ENCODE assay signal across 8 cellular contexts in the genomic region with DNA sequence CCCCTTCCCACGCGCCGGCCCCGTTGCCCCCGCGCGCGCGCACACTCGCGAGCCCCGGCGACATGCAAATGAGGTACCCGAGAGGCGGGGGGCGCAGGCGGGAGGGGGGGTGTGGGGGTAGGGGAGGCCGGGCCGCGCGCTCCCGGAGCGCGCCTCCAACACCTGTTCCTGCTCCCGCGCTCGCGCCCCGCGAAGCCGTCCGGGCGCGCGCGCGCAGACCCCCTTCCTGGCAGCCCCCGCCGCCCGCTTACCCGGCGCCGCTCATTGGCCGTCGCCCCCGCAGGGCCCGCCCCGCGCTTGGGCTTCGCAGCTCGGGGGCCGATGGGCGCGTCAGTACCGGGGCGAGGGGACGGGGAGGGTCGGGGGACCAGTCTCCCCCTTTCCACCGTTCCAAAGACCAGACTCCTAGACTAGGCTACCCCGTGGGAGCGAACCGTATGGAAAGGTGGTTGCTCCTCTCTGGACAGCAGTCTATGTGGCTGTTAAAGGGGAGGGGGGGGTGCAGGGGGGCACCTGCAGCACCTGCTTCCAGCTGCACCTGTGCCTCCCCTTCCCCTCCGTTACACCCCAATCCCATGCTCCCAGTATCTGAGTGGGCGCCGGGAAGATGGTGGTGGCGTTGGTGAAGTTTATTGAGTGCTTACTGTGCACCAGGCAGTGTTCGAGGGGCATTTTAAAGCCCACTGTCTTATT. TPM values are rescaled to one million over a fixed set of nuclear protein-coding genes. Genes with fewer than 3 reads are reported as not detected.
DNase-seq lines count a peak whose midpoint lies in the region; ATAC-seq and TF ChIP-seq lines count a peak whose summit lies in the region.

No MANE protein-coding gene starts in this region.

- peaks cover 12% of the 10 kb centered on the region for H3K79me2 ChIP-seq in OCI-LY3 (ENCODE audit: low read length)

- H3K36me3 ChIP-seq in CD4-positive, alpha-beta memory T cell (ENCODE audit: insufficient read depth, low read length), result peaks cover 5% of the 10 kb centered on the region
- H3K36me3 ChIP-seq in OCI-LY3 (replicated peaks; ENCODE audit: low read depth, low read length), result peaks cover 8% of the 10 kb centered on the region
- H3K36me3 ChIP-seq in breast epithelium, result no peaks in the 10 kb centered on the region
- H3K36me3 ChIP-seq in liver (ENCODE audit: control insufficient read depth in 4 of 4, insufficient read depth in 3 of 4, low read depth in 1 of 4, low read length in 3 of 4), result peaks cover 0 to 9% (median 4%) of the 10 kb centered on the region in 4 donors

- ATAC-seq in HG03565 (IDR thresholded peaks at IDR 0.05; ENCODE audit: unreplicated experiment), result peak; percentile 0
- ATAC-seq in stimulated activated effector memory CD8-positive, alpha-beta T cell treated with anti-CD3 and anti-CD28 coated beads, Interleukin-12 subunit alpha, Interleukin-12 subunit beta, amount 100 ng/mL, for 72 hours, result peak; percentile 0
- no peak for ATAC-seq in HG02884 (IDR thresholded peaks at IDR 0.05; ENCODE audit: unreplicated experiment)

- intact Hi-C loops in CD4-positive, alpha-beta memory T cell (cut with micrococcal nuclease), result no loop called here
- intact Hi-C loops in breast epithelium (cut with DNase I; ENCODE audit: low total_unique reads), result no loop called here

- no peak for DNase-seq in CD4-positive, alpha-beta memory T cell
- DNase-seq in breast epithelium (ENCODE audit: low spot score in 2 of 2), result peak in 1 of 2 donors; percentile 55
- peak in 1 of 2 donors; percentile 48 for DNase-seq in stimulated activated effector memory CD8-positive, alpha-beta T cell treated with anti-CD3 and anti-CD28 coated beads, Interleukin-12 subunit alpha, Interleukin-12 subunit beta, amount 100 ng/mL, for 72 hours (ENCODE audit: low spot score in 2 of 2)

- no peaks in the 10 kb centered on the region for H3K9me3 Mint-ChIP-seq in CD4-positive, alpha-beta memory T cell
- no peaks in the 10 kb centered on the region for H3K9me3 Mint-ChIP-seq in stimulated activated effector memory CD8-positive, alpha-beta T cell treated with anti-CD3 and anti-CD28 coated beads, Interleukin-12 subunit alpha, Interleukin-12 subunit beta, amount 100 ng/mL, for 72 hours

- no peaks in the 10 kb centered on the region for H3K9me3 ChIP-seq in CD4-positive, alpha-beta memory T cell (ENCODE audit: control insufficient read depth in 1 of 2, low read length in 2 of 2)
- H3K9me3 ChIP-seq in OCI-LY3 (ENCODE audit: insufficient read depth, low read length) (no peaks in the 10 kb centered on the region), breast epithelium (no peaks in the 10 kb centered on the region), liver (ENCODE audit: control insufficient read depth in 4 of 4, low read length in 3 of 4) (no peaks in the 10 kb centered on the region)

- peak overlapping the region; percentile 24; the same call in 1 of the 2 replicates for H2AFZ ChIP-seq in OCI-LY3 (ENCODE audit: low read depth, low read length)

- WGBS in liver, result 4% methylated on average over 67 of the region's 67 CpGs

- H3K9ac ChIP-seq in OCI-LY3 (ENCODE audit: low read length) (peak overlapping the region; percentile 92), liver (ENCODE audit: low read depth in 1 of 2, low read length in 2 of 2) (peak overlapping the region; percentile 51 to 63)

- H3K4me2 ChIP-seq in OCI-LY3 (ENCODE audit: low read length), result peak overlapping the region; percentile 99

- H3K36me3 Mint-ChIP-seq in CD4-positive, alpha-beta memory T cell, result peaks cover 30 to 31% of the 10 kb centered on the region in 2 donors
- peaks cover 55% of the 10 kb centered on the region for H3K36me3 Mint-ChIP-seq in stimulated activated effector memory CD8-positive, alpha-beta T cell treated with anti-CD3 and anti-CD28 coated beads, Interleukin-12 subunit alpha, Interleukin-12 subunit beta, amount 100 ng/mL, for 72 hours

- CTCF ChIA-PET in CD4-positive, alpha-beta memory T cell (lab: Charles Lee; ENCODE audit: partially characterized antibody), result interaction anchor here (3.5 to 5.0 kb wide), 2 partner anchors 25 to 32 kb away, joined by 20 to 24 read pairs; a partner anchor contains a TSS

- TF ChIP-seq CTCF in OCI-LY3 (IDR thresholded peaks at IDR 0.05; ENCODE audit: low read depth, low read length), result no peak
- no peak for TF ChIP-seq CTCF in breast epithelium (IDR thresholded peaks at IDR 0.05)
- no peak for TF ChIP-seq CTCF in liver (IDR thresholded peaks at IDR 0.05; ENCODE audit: low read depth, low read length, missing input control)

- POLR2A ChIA-PET in CD4-positive, alpha-beta memory T cell (lab: Charles Lee; ENCODE audit: partially characterized antibody), result interaction anchor here (1.0 to 4.7 kb wide), 20 partner anchors 11 to 540 kb away, joined by 3 to 95 read pairs (median 8); a partner anchor contains a TSS

- no peaks in the 10 kb centered on the region for H4K20me1 ChIP-seq in OCI-LY3 (ENCODE audit: insufficient read depth, low read length)

- peak overlapping the region; percentile 78 to 93 (median 86) for H3K4me3 Mint-ChIP-seq in CD4-positive, alpha-beta memory T cell
- peak overlapping the region; percentile 88 for H3K4me3 Mint-ChIP-seq in stimulated activated effector memory CD8-positive, alpha-beta T cell treated with anti-CD3 and anti-CD28 coated beads, Interleukin-12 subunit alpha, Interleukin-12 subunit beta, amount 100 ng/mL, for 72 hours

- no peaks in the 10 kb centered on the region for H3K27me3 Mint-ChIP-seq in CD4-positive, alpha-beta memory T cell

- H3K27ac ChIP-seq in CD4-positive, alpha-beta memory T cell (ENCODE audit: low read depth, low read length), result peak overlapping the region; percentile 89
- H3K27ac ChIP-seq in OCI-LY3 (ENCODE audit: low read length) (peak overlapping the region; percentile 85), breast epithelium (peak overlapping the region; percentile 98 to 100), liver (ENCODE audit: low read depth in 1 of 2, low read length in 2 of 2) (peak overlapping the region; percentile 62 to 96)

- TF ChIP-seq RAD21 in liver (IDR thresholded peaks at IDR 0.05), result no peak

- peaks cover 34% of the 10 kb centered on the region for H3K4me1 ChIP-seq in CD4-positive, alpha-beta memory T cell (ENCODE audit: insufficient read depth, low read length)
- H3K4me1 ChIP-seq in OCI-LY3 (ENCODE audit: low read length), result peaks cover 21% of the 10 kb centered on the region
- no peaks in the 10 kb centered on the region for H3K4me1 ChIP-seq in breast epithelium
- H3K4me1 ChIP-seq in liver (ENCODE audit: control insufficient read depth in 4 of 4, insufficient read depth in 4 of 4, low read length in 3 of 4), result peaks cover 1 to 17% (median 16%) of the 10 kb centered on the region in 4 donors

- peak; percentile 39 for TF ChIP-seq POLR2A in GM19193 (IDR thresholded peaks at IDR 0.05; ENCODE audit: extremely low read depth, insufficient read depth, insufficient read length)
- TF ChIP-seq POLR2A in breast epithelium (IDR thresholded peaks at IDR 0.05), result no peak

- H3K27ac Mint-ChIP-seq in CD4-positive, alpha-beta memory T cell, result peak overlapping the region; percentile 67 to 96 (median 91)
- H3K27ac Mint-ChIP-seq in stimulated activated effector memory CD8-positive, alpha-beta T cell treated with anti-CD3 and anti-CD28 coated beads, Interleukin-12 subunit alpha, Interleukin-12 subunit beta, amount 100 ng/mL, for 72 hours, result peak overlapping the region; percentile 98

- H3K27me3 ChIP-seq in CD4-positive, alpha-beta memory T cell (ENCODE audit: insufficient read depth, low read length), result no peaks in the 10 kb centered on the region
- H3K27me3 ChIP-seq in OCI-LY3 (ENCODE audit: low read depth, low read length), result no peaks in the 10 kb centered on the region
- H3K27me3 ChIP-seq in breast epithelium, result no peaks in the 10 kb centered on the region
- H3K27me3 ChIP-seq in liver (ENCODE audit: control insufficient read depth in 4 of 4, insufficient read depth in 4 of 4, low read length in 3 of 4), result no peaks in the 10 kb centered on the region

- H3K4me3 ChIP-seq in CD4-positive, alpha-beta memory T cell (ENCODE audit: low read length in 2 of 2), result peak overlapping the region; percentile 61 to 93
- H3K4me3 ChIP-seq in OCI-LY3 (ENCODE audit: low read length) (peak overlapping the region; percentile 80), breast epithelium (peak overlapping the region; percentile 76 to 98 (median 81)), liver (ENCODE audit: low read depth in 1 of 3, low read length in 3 of 3) (peak overlapping the region; percentile 49 to 85 (median 65))

- peaks cover 23 to 44% (median 28%) of the 10 kb centered on the region in 4 donors for H3K4me1 Mint-ChIP-seq in CD4-positive, alpha-beta memory T cell
- peaks cover 37% of the 10 kb centered on the region for H3K4me1 Mint-ChIP-seq in stimulated activated effector memory CD8-positive, alpha-beta T cell treated with anti-CD3 and anti-CD28 coated beads, Interleukin-12 subunit alpha, Interleukin-12 subunit beta, amount 100 ng/mL, for 72 hours

TF ChIP-seq in liver, 16 proteins besides CTCF, POLR2A, EP300 and RAD21 (continues in another document):
- TF ChIP-seq FOXA1 (IDR thresholded peaks at IDR 0.05), result no peak
- no peak for TF ChIP-seq NR2F2 (IDR thresholded peaks at IDR 0.05)
- TF ChIP-seq, protein P1, sequence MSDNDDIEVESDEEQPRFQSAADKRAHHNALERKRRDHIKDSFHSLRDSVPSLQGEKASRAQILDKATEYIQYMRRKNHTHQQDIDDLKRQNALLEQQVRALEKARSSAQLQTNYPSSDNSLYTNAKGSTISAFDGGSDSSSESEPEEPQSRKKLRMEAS (IDR thresholded peaks at IDR 0.05), result no peak
- no peak for TF ChIP-seq TAF1 (conservative IDR thresholded peaks at IDR 0.05)

RNA-seq across cellular contexts. Expression of a gene that starts 0.4 kb away (rescaled TPM):
- total RNA-seq in CD4-positive, alpha-beta memory T cell, result 10 to 100 TPM; 31.2 to 34.0 TPM
- polyA plus RNA-seq in CD4-positive, alpha-beta memory T cell, result 10 to 100 TPM; 26.2 to 40.1 TPM
- total RNA-seq in breast epithelium, result 10 to 100 TPM; 22.3 to 25.6 (median 25.4) TPM
- total RNA-seq in liver, result 1 to 10 TPM; 6.7 to 8.8 TPM
- 10 to 100 TPM; 11.5 to 12.3 TPM for polyA plus RNA-seq in liver

RNA-seq across cellular contexts. Expression of a gene that starts 1.2 kb away (rescaled TPM):
- 10 to 100 TPM; 20.8 to 26.4 TPM for total RNA-seq in CD4-positive, alpha-beta memory T cell
- polyA plus RNA-seq in CD4-positive, alpha-beta memory T cell, result 1 to 10 TPM in 1 of 2 donors, under 1 TPM in 1; 0.99 to 5.3 TPM
- total RNA-seq in breast epithelium, result 1 to 10 TPM; 3.7 to 7.5 (median 6.1) TPM
- 1 to 10 TPM; 2.2 to 2.3 TPM for total RNA-seq in liver
- 1 to 10 TPM; 1.1 to 4.3 TPM for polyA plus RNA-seq in liver

RNA-seq across cellular contexts. Expression of a gene that starts 5.0 kb away (rescaled TPM):
- total RNA-seq in CD4-positive, alpha-beta memory T cell, result 10 to 100 TPM; 20.3 to 20.9 TPM
- under 1 TPM in 1 of 2 donors, not detected in 1; 0.30 TPM for polyA plus RNA-seq in CD4-positive, alpha-beta memory T cell
- total RNA-seq in breast epithelium, result 1 to 10 TPM; 3.2 to 5.0 (median 3.9) TPM
- 1 to 10 TPM; 1.4 to 1.8 TPM for total RNA-seq in liver
- 1 to 10 TPM in 1 of 2 donors, under 1 TPM in 1; 0.38 to 3.1 TPM for polyA plus RNA-seq in liver

RNA-seq across cellular contexts. Expression of a gene that starts 19.8 kb away (rescaled TPM):
- 1 to 10 TPM; 8.0 to 9.6 TPM for total RNA-seq in CD4-positive, alpha-beta memory T cell
- polyA plus RNA-seq in CD4-positive, alpha-beta memory T cell, result under 1 TPM in 1 of 2 donors, not detected in 1; 0.62 TPM
- 1 to 10 TPM; 1.6 to 2.3 (median 1.6) TPM for total RNA-seq in breast epithelium
- under 1 TPM; 0.92 to 0.93 TPM for total RNA-seq in liver
- 1 to 10 TPM; 1.4 to 3.3 TPM for polyA plus RNA-seq in liver

RNA-seq across cellular contexts. Expression of a gene that starts 23.9 kb away (rescaled TPM):
- total RNA-seq in CD4-positive, alpha-beta memory T cell, result 1 to 10 TPM; 7.4 TPM
- polyA plus RNA-seq in CD4-positive, alpha-beta memory T cell, result 1 to 10 TPM; 1.7 to 2.1 TPM
- total RNA-seq in breast epithelium (1 to 10 TPM; 2.6 to 6.7 (median 4.9) TPM), liver (1 to 10 TPM; 3.9 to 6.0 TPM)
- 1 to 10 TPM in 1 of 2 donors, under 1 TPM in 1; 0.79 to 3.6 TPM for polyA plus RNA-seq in liver
